Comparison of ENCODE assay signal across 1 cellular context in the genomic region with DNA sequence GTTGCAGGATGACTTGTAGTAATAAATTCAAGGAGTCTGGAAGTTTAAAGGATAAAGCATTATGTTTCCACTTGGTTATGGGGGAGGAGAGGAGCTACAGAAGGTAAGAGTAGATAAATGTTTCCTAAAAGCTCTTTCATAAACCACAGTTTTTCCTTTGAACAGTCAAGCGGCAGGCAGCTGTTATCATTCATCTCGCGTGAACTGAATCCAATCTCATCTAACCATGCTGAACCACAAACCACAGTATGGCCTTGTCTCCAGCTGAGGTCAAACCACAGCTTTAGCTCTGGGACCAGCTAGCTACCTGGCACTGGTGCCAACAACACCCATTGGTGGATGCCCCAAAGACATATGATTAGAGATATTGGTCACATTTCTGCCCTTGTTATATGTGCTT.
TF ChIP-seq lines count a peak whose summit lies in the region.

No MANE protein-coding gene starts in this region.

TF ChIP-seq in K562, 482 proteins besides CTCF, POLR2A, EP300 and RAD21 (continued from another document and continues in another):
- TF ChIP-seq PCBP2 (IDR thresholded peaks at IDR 0.05; ENCODE audit: low read depth, low read length, poor library complexity, severe bottlenecking) (no peak), SLC30A9 (CRISPR knock-in tag; IDR thresholded peaks at IDR 0.05) (no peak), IRF2 (CRISPR knock-in tag; IDR thresholded peaks at IDR 0.05) (no peak), TRIM28 (IDR thresholded peaks at IDR 0.05) (no peak), BRD9 (IDR thresholded peaks at IDR 0.05; ENCODE audit: low read depth, partially characterized antibody) (no peak), NFIX (CRISPR knock-in tag; IDR thresholded peaks at IDR 0.05; ENCODE audit: low read depth) (no peak), MBD1 (CRISPR knock-in tag; IDR thresholded peaks at IDR 0.05) (no peak), PCBP1 (IDR thresholded peaks at IDR 0.05; ENCODE audit: low read depth, low read length, poor library complexity, severe bottlenecking) (no peak), GMEB1 (CRISPR knock-in tag; IDR thresholded peaks at IDR 0.05) (no peak), DIDO1 (tag; IDR thresholded peaks at IDR 0.05; ENCODE audit: low read depth) (no peak), ZNF431 (CRISPR knock-in tag; IDR thresholded peaks at IDR 0.05) (no peak), SRSF7 (optimal IDR thresholded peaks at IDR 0.05; ENCODE audit: low read depth, low read length) (no peak), ZNF253 (CRISPR knock-in tag; conservative IDR thresholded peaks at IDR 0.05) (no peak), PHF20 (IDR thresholded peaks at IDR 0.05; ENCODE audit: partially characterized antibody) (no peak), POLR2B (IDR thresholded peaks at IDR 0.05; ENCODE audit: low read depth, partially characterized antibody) (no peak), NFIC (IDR thresholded peaks at IDR 0.05) (peak; percentile 83), POLR3G (IDR thresholded peaks at IDR 0.05; ENCODE audit: extremely low read depth, insufficient read length, insufficient replicate concordance) (no peak), SUPT5H (IDR thresholded peaks at IDR 0.05) (no peak), FOXK2 (conservative IDR thresholded peaks at IDR 0.05 in 1 of 2, IDR thresholded peaks at IDR 0.05 in 1 of 2; ENCODE audit: low read depth in 2 of 2) (no peak), MTF1 (CRISPR knock-in tag; IDR thresholded peaks at IDR 0.05; ENCODE audit: borderline replicate concordance) (no peak), MECOM (CRISPR knock-in tag; IDR thresholded peaks at IDR 0.05) (no peak), FIP1L1 (IDR thresholded peaks at IDR 0.05; ENCODE audit: low read depth, low read length, poor library complexity, severe bottlenecking) (no peak), SRSF9 (IDR thresholded peaks at IDR 0.05; ENCODE audit: borderline replicate concordance, low read depth, low read length) (no peak), TAL1 (IDR thresholded peaks at IDR 0.05) (peak; percentile 97), CHAMP1 (IDR thresholded peaks at IDR 0.05) (peak; percentile 65; the same call in 1 of the 2 replicates), POLR2AphosphoS2 (IDR thresholded peaks at IDR 0.05; ENCODE audit: low read length) (no peak), ZNF24 (IDR thresholded peaks at IDR 0.05) (no peak), THRB (CRISPR knock-in tag; conservative IDR thresholded peaks at IDR 0.05) (no peak), SRF (CRISPR knock-in tag; IDR thresholded peaks at IDR 0.05) (no peak), KLF13 (tag; IDR thresholded peaks at IDR 0.05; ENCODE audit: borderline replicate concordance, low read depth) (no peak), ZNF324 (CRISPR knock-in tag; IDR thresholded peaks at IDR 0.05) (no peak), ZNF639 (CRISPR knock-in tag; conservative IDR thresholded peaks at IDR 0.05 in 1 of 2, IDR thresholded peaks at IDR 0.05 in 1 of 2) (no peak)
- TF ChIP-seq, protein P1, sequence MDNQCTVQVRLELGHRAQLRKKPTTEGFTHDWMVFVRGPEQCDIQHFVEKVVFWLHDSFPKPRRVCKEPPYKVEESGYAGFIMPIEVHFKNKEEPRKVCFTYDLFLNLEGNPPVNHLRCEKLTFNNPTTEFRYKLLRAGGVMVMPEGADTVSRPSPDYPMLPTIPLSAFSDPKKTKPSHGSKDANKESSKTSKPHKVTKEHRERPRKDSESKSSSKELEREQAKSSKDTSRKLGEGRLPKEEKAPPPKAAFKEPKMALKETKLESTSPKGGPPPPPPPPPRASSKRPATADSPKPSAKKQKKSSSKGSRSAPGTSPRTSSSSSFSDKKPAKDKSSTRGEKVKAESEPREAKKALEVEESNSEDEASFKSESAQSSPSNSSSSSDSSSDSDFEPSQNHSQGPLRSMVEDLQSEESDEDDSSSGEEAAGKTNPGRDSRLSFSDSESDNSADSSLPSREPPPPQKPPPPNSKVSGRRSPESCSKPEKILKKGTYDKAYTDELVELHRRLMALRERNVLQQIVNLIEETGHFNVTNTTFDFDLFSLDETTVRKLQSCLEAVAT (IDR thresholded peaks at IDR 0.05), result peak in 1 of 2 experiments; percentile 99; a peak in 2 of 4 replicates
- TF ChIP-seq, protein P2, sequence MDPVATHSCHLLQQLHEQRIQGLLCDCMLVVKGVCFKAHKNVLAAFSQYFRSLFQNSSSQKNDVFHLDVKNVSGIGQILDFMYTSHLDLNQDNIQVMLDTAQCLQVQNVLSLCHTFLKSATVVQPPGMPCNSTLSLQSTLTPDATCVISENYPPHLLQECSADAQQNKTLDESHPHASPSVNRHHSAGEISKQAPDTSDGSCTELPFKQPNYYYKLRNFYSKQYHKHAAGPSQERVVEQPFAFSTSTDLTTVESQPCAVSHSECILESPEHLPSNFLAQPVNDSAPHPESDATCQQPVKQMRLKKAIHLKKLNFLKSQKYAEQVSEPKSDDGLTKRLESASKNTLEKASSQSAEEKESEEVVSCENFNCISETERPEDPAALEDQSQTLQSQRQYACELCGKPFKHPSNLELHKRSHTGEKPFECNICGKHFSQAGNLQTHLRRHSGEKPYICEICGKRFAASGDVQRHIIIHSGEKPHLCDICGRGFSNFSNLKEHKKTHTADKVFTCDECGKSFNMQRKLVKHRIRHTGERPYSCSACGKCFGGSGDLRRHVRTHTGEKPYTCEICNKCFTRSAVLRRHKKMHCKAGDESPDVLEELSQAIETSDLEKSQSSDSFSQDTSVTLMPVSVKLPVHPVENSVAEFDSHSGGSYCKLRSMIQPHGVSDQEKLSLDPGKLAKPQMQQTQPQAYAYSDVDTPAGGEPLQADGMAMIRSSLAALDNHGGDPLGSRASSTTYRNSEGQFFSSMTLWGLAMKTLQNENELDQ (CRISPR knock-in tag; IDR thresholded peaks at IDR 0.05; ENCODE audit: borderline replicate concordance), result no peak
- TF ChIP-seq, protein P3, sequence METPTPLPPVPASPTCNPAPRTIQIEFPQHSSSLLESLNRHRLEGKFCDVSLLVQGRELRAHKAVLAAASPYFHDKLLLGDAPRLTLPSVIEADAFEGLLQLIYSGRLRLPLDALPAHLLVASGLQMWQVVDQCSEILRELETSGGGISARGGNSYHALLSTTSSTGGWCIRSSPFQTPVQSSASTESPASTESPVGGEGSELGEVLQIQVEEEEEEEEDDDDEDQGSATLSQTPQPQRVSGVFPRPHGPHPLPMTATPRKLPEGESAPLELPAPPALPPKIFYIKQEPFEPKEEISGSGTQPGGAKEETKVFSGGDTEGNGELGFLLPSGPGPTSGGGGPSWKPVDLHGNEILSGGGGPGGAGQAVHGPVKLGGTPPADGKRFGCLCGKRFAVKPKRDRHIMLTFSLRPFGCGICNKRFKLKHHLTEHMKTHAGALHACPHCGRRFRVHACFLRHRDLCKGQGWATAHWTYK (CRISPR knock-in tag; IDR thresholded peaks at IDR 0.05), result no peak
